In the genomic region with DNA sequence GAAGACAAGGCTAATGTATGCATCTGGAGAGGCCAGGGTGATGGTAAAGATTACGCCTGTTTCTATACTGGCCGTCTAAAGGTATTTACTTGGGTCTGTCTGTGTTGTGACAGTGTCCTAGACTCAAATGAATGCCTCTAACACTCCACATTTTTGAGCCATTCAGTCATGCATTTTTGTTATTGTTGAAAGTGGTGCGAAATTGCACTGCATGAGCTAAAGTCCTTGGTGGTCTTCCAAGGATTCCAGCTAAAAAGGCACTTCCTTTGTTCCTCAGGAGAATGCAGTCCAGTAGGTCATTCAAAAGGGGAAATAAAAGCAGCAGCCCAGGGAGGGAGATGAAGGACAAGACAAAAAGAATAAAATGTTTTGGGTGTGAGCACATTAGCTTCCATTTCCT, we compare ENCODE assay signal across 14 cellular contexts. TPM values are rescaled to one million over a fixed set of nuclear protein-coding genes. Genes with fewer than 3 reads are reported as not detected.
A peak's percentile ranks its signal among the peaks of the same experiment; 100 is the strongest.
DNase-seq lines count a peak whose midpoint lies in the region; ATAC-seq and TF ChIP-seq lines count a peak whose summit lies in the region.
"Had no signal": no experiment of that assay in that cellular context is flagged by ENCODE, and none has a peak within 500 bp of the region (broad histone marks: within the 10 kb centered on the region; RNA-seq: fewer than 3 reads in every experiment).

No MANE protein-coding gene starts in this region.

- WGBS in heart left ventricle, 4 donors, result 47 to 66% (median 66%) methylated on average over 3 of the region's 3 CpGs

- no peak for TF ChIP-seq CTCF in left ventricle myocardium inferior (IDR thresholded peaks at IDR 0.05; ENCODE audit: borderline replicate concordance)
- TF ChIP-seq CTCF in heart left ventricle (IDR thresholded peaks at IDR 0.05), result no peak
- TF ChIP-seq CTCF in fibroblast of the aortic adventitia (IDR thresholded peaks at IDR 0.05; ENCODE audit: insufficient read depth, low read length), result no peak
- no peak for TF ChIP-seq CTCF in nephron progenitor cell (IDR thresholded peaks at IDR 0.05)

- peaks cover 12% of the 10 kb centered on the region for H3K27me3 ChIP-seq in left ventricle myocardium inferior (ENCODE audit: low read depth)
- peaks cover 0 to 72% (median 0%) of the 10 kb centered on the region in 9 donors for H3K27me3 ChIP-seq in heart left ventricle

- intact Hi-C loops in left ventricle myocardium inferior (cut with micrococcal nuclease), result no loop called here
- intact Hi-C loops in heart left ventricle (cut with DNase I), result no loop called here

- TF ChIP-seq POLR2A in heart left ventricle (IDR thresholded peaks at IDR 0.05), result no peak

- no peak for DNase-seq in left ventricle myocardium inferior
- no peak for DNase-seq in heart left ventricle
- DNase-seq in fibroblast of the aortic adventitia (ENCODE audit: low read depth), result peak; percentile 54
- DNase-seq in nephron progenitor cell, result no peak
- no peak for DNase-seq in NCI-H2107 treated with DMSO at 0.1 percent for 48 hours (lab: John Stamatoyannopoulos, UW; ENCODE audit: unreplicated experiment)
- no peak for DNase-seq in activated T-cell treated with anti-CD3 and anti-CD28 coated beads, Interleukin-2, amount 50 U/mL, for 24 hours
- DNase-seq in NCI-H345 (lab: John Stamatoyannopoulos, UW), result no peak
- DNase-seq: DMS53; KBM-7; NCI-H2081; pancreas; stimulated activated naive CD8-positive, alpha-beta T cell treated with anti-CD3 and anti-CD28 coated beads, Interleukin-15, amount 100 ng/mL, for 72 hours had no signal

- ATAC-seq in heart left ventricle (no peak), HG02642 (IDR thresholded peaks at IDR 0.05; ENCODE audit: poor library complexity, unreplicated experiment) (no peak)
- ATAC-seq: pancreas; stimulated activated naive CD8-positive, alpha-beta T cell treated with anti-CD3 and anti-CD28 coated beads, Interleukin-15, amount 100 ng/mL, for 72 hours had no signal

- no peaks in the 10 kb centered on the region for H3K9me3 Mint-ChIP-seq in nephron progenitor cell
- no peaks in the 10 kb centered on the region for H3K9me3 Mint-ChIP-seq in activated T-cell treated with anti-CD3 and anti-CD28 coated beads, Interleukin-2, amount 50 U/mL, for 24 hours
- H3K9me3 Mint-ChIP-seq: stimulated activated naive CD8-positive, alpha-beta T cell treated with anti-CD3 and anti-CD28 coated beads, Interleukin-15, amount 100 ng/mL, for 72 hours had no signal

- H3K36me3 Mint-ChIP-seq in nephron progenitor cell (ENCODE audit: low read depth), result peaks cover 14% of the 10 kb centered on the region
- no peaks in the 10 kb centered on the region for H3K36me3 Mint-ChIP-seq in activated T-cell treated with anti-CD3 and anti-CD28 coated beads, Interleukin-2, amount 50 U/mL, for 24 hours (ENCODE audit: low read depth)

- H3K27ac Mint-ChIP-seq in nephron progenitor cell, result no peak overlapping the region
- no peak overlapping the region for H3K27ac Mint-ChIP-seq in activated T-cell treated with anti-CD3 and anti-CD28 coated beads, Interleukin-2, amount 50 U/mL, for 24 hours
- H3K27ac Mint-ChIP-seq: stimulated activated naive CD8-positive, alpha-beta T cell treated with anti-CD3 and anti-CD28 coated beads, Interleukin-15, amount 100 ng/mL, for 72 hours had no signal

- peaks cover 49% of the 10 kb centered on the region for H3K4me1 Mint-ChIP-seq in nephron progenitor cell
- peaks cover 8% of the 10 kb centered on the region for H3K4me1 Mint-ChIP-seq in activated T-cell treated with anti-CD3 and anti-CD28 coated beads, Interleukin-2, amount 50 U/mL, for 24 hours (ENCODE audit: low read depth)

- H3K9me3 ChIP-seq in left ventricle myocardium inferior (replicated peaks) (no peaks in the 10 kb centered on the region), heart left ventricle (no peaks in the 10 kb centered on the region)
- H3K9me3 ChIP-seq: pancreas had no signal

- no peak overlapping the region for H3K27ac ChIP-seq in left ventricle myocardium inferior (replicated peaks)
- no peak overlapping the region for H3K27ac ChIP-seq in heart left ventricle
- H3K27ac ChIP-seq: 22Rv1, pancreas had no signal

- H3K4me1 ChIP-seq in left ventricle myocardium inferior (peaks cover 11% of the 10 kb centered on the region), heart left ventricle (peaks cover 0 to 5% (median 0%) of the 10 kb centered on the region in 12 donors)
- H3K4me1 ChIP-seq: pancreas had no signal

- H3K4me3 ChIP-seq in left ventricle myocardium inferior (peak overlapping the region; percentile 71), heart left ventricle (no peak overlapping the region), fibroblast of the aortic adventitia (ENCODE audit: low read depth, low read length) (no peak overlapping the region)

- H3K27me3 Mint-ChIP-seq in nephron progenitor cell (ENCODE audit: low read depth, poor library complexity), result peaks cover 35% of the 10 kb centered on the region
- peaks cover 66% of the 10 kb centered on the region for H3K27me3 Mint-ChIP-seq in activated T-cell treated with anti-CD3 and anti-CD28 coated beads, Interleukin-2, amount 50 U/mL, for 24 hours

- peak overlapping the region; percentile 92 for H3K4me3 Mint-ChIP-seq in nephron progenitor cell
- H3K4me3 Mint-ChIP-seq in activated T-cell treated with anti-CD3 and anti-CD28 coated beads, Interleukin-2, amount 50 U/mL, for 24 hours, result no peak overlapping the region
- H3K4me3 Mint-ChIP-seq: stimulated activated naive CD8-positive, alpha-beta T cell treated with anti-CD3 and anti-CD28 coated beads, Interleukin-15, amount 100 ng/mL, for 72 hours had no signal

- no peaks in the 10 kb centered on the region for H3K36me3 ChIP-seq in left ventricle myocardium inferior
- no peaks in the 10 kb centered on the region for H3K36me3 ChIP-seq in heart left ventricle
- H3K36me3 ChIP-seq: pancreas had no signal

RNA-seq across cellular contexts. Expression of a gene that starts 3.0 kb away (rescaled TPM):
- total RNA-seq in left ventricle myocardium inferior, result 7.1 TPM
- total RNA-seq in heart left ventricle, result 1 to 10 TPM; 4.8 to 9.0 (median 7.0) TPM
- 1 to 10 TPM; 1.6 to 2.1 TPM for polyA plus RNA-seq in heart left ventricle
- 0.54 and 2.8 TPM in 2 replicates for total RNA-seq in fibroblast of the aortic adventitia (ENCODE audit: low replicate concordance)
